1 cellular context compared by ENCODE assay signal in the genomic region with DNA sequence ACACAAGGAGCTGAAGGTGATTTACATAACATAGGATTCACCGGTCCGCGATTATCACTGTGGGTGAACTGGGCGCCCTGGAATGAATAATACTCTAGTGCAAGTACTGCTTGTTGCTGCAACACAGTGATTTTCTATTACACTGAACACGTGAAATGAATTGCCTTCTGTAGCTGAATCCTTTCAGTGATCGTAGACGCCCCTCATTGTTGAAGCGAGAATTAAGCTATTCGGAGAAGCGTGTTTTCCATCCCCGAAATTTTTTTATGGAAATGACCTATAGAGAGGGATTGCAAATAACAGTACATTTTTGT.
TF ChIP-seq lines count a peak whose summit lies in the region.

No MANE protein-coding gene starts in this region.

TF ChIP-seq in WTC11, 78 proteins besides CTCF, POLR2A, EP300 and RAD21:
- TF ChIP-seq, protein P1, sequence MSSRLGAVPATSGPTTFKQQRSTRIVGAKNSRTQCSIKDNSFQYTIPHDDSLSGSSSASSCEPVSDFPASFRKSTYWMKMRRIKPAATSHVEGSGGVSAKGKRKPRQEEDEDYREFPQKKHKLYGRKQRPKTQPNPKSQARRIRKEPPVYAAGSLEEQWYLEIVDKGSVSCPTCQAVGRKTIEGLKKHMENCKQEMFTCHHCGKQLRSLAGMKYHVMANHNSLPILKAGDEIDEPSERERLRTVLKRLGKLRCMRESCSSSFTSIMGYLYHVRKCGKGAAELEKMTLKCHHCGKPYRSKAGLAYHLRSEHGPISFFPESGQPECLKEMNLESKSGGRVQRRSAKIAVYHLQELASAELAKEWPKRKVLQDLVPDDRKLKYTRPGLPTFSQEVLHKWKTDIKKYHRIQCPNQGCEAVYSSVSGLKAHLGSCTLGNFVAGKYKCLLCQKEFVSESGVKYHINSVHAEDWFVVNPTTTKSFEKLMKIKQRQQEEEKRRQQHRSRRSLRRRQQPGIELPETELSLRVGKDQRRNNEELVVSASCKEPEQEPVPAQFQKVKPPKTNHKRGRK (CRISPR knock-in tag; IDR thresholded peaks at IDR 0.05; ENCODE audit: borderline replicate concordance) = no peak
- no peak for TF ChIP-seq NR2C2 (CRISPR knock-in tag; IDR thresholded peaks at IDR 0.05)
- TF ChIP-seq, protein P2, sequence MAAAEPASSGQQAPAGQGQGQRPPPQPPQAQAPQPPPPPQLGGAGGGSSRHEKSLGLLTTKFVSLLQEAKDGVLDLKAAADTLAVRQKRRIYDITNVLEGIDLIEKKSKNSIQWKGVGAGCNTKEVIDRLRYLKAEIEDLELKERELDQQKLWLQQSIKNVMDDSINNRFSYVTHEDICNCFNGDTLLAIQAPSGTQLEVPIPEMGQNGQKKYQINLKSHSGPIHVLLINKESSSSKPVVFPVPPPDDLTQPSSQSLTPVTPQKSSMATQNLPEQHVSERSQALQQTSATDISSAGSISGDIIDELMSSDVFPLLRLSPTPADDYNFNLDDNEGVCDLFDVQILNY (CRISPR knock-in tag; IDR thresholded peaks at IDR 0.05) = no peak
- no peak for TF ChIP-seq ZNF263 (CRISPR knock-in tag; IDR thresholded peaks at IDR 0.05; ENCODE audit: low read depth)
- TF ChIP-seq, protein P3, sequence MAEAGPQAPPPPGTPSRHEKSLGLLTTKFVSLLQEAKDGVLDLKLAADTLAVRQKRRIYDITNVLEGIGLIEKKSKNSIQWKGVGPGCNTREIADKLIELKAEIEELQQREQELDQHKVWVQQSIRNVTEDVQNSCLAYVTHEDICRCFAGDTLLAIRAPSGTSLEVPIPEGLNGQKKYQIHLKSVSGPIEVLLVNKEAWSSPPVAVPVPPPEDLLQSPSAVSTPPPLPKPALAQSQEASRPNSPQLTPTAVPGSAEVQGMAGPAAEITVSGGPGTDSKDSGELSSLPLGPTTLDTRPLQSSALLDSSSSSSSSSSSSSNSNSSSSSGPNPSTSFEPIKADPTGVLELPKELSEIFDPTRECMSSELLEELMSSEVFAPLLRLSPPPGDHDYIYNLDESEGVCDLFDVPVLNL (CRISPR knock-in tag; IDR thresholded peaks at IDR 0.05; ENCODE audit: borderline replicate concordance, low read depth) = no peak
- no peak for TF ChIP-seq MXD4 (CRISPR knock-in tag; IDR thresholded peaks at IDR 0.05; ENCODE audit: borderline replicate concordance)
- TF ChIP-seq CREM (CRISPR knock-in tag; IDR thresholded peaks at IDR 0.05) = no peak
- TF ChIP-seq HMGA2 (CRISPR knock-in tag; IDR thresholded peaks at IDR 0.05) = no peak
- TF ChIP-seq AFF4 (CRISPR knock-in tag; IDR thresholded peaks at IDR 0.05; ENCODE audit: borderline replicate concordance) = no peak
- no peak for TF ChIP-seq NFE2L1 (CRISPR knock-in tag; IDR thresholded peaks at IDR 0.05)
- no peak for TF ChIP-seq MAX (CRISPR knock-in tag; IDR thresholded peaks at IDR 0.05)
- no peak for TF ChIP-seq EMX1 (CRISPR knock-in tag; IDR thresholded peaks at IDR 0.05)
